Comparison of ENCODE assay signal across 17 cellular contexts in the genomic region with DNA sequence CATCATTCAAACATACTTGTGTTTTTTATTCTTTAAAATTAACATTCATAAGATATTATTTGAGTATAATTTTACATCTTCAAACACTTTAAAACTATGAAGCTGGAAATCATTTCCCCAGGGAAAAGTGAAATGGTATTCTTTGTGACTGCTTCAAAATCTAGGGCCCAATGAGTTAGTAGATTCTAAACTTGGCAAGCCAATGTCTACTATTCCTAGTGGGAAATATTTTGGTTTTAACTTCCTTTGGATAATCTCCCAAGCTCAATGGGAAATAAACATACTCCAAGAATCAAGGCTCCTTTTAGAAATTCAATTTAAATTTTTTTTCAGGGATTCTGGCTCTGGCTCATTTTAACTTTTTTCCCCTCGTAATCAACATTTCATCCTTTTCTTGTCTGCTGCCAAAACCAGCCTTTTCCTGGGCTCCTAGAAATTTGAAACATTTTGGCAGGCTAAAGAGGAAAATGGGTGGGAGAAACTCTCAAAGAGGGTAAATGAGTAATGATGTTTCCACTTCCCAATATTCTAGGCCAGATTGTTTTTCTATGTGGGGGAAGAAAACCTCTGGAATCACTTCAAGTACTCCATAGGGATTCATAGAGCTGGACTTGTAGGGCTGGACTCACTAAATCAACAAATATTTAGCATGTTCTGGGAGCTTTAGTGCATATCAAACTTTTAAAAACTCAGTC.
DNase-seq lines count a peak whose midpoint lies in the region; ATAC-seq and FAIRE-seq lines count a peak whose summit lies in the region.
"Had no signal": no experiment of that assay in that cellular context is flagged by ENCODE, and none has a peak within 500 bp of the region (broad histone marks: within the 10 kb centered on the region; RNA-seq: fewer than 3 reads in every experiment).

No MANE protein-coding gene starts in this region.

- H3K36me3 ChIP-seq in skeletal muscle satellite cell (ENCODE audit: insufficient read depth, low read length) = no peaks in the 10 kb centered on the region
- H3K36me3 ChIP-seq: SJCRH30, spleen had no signal

- FAIRE-seq in RCC 7860 (lab: Jason Lieb, UNC) = no peak

- DNase-seq in EL (peak; percentile 31), brain pericyte (ENCODE audit: low read depth, low spot score) (peak; percentile 26), left cardiac atrium (no peak), cerebellar cortex (ENCODE audit: low spot score) (no peak), RCC 7860 (ENCODE audit: low spot score) (no peak)
- DNase-seq: AML-193; endodermal cell; glutamatergic neuron; HFFc6; occipital lobe; SJCRH30; spleen; stimulated activated naive B cell treated with anti-CD40 and anti-IgM and Interleukin-4, amounts not matched to agents 10 μg/mL and 1 μg/mL and 100 μg/mL, for 72 hours; T-helper 9 cell had no signal

- ATAC-seq in left cardiac atrium (peak; percentile 86 to 90), HG03469 (IDR thresholded peaks at IDR 0.05; ENCODE audit: unreplicated experiment) (no peak), HG03280 (IDR thresholded peaks at IDR 0.05; ENCODE audit: unreplicated experiment) (no peak)
- ATAC-seq: stimulated activated naive B cell treated with anti-CD40 and anti-IgM and Interleukin-4, amounts not matched to agents 10 μg/mL and 1 μg/mL and 100 μg/mL, for 72 hours had no signal

- no peaks in the 10 kb centered on the region for H3K9me3 ChIP-seq in skeletal muscle satellite cell (replicated peaks; ENCODE audit: low read length)
- H3K9me3 ChIP-seq: SJCRH30 had no signal

- H3K4me2 ChIP-seq in skeletal muscle satellite cell (ENCODE audit: low read length) = peak overlapping the region; percentile 24

- intact Hi-C loops in left cardiac atrium (cut with DNase I) = no loop called here

- H3K4me3 ChIP-seq in skeletal muscle satellite cell (ENCODE audit: low read length) = no peak overlapping the region
- H3K4me3 ChIP-seq: SJCRH30, spleen had no signal

- H3K4me1 ChIP-seq in skeletal muscle satellite cell (ENCODE audit: control insufficient read depth, insufficient read depth, low read length) = peaks cover 19% of the 10 kb centered on the region
- H3K4me1 ChIP-seq: spleen had no signal

- peak overlapping the region; percentile 40 for H3K9ac ChIP-seq in skeletal muscle satellite cell (ENCODE audit: low read depth, low read length)

- H3K27me3 ChIP-seq in skeletal muscle satellite cell (ENCODE audit: control insufficient read depth, insufficient read depth, low read length) = no peaks in the 10 kb centered on the region
- H3K27me3 ChIP-seq: SJCRH30, spleen had no signal

Comparison
In these comparisons a context has a peak if more than half of its experiments do, and no peak if none do; other contexts are left out.
1. DNase-seq: peak in EL (single experiment) and brain pericyte (single experiment); none in left cardiac atrium (single experiment), cerebellar cortex (single experiment) and RCC 7860 (single experiment).
2. ATAC-seq: peak in left cardiac atrium (2 of 2); none in HG03469 (single experiment) and HG03280 (single experiment).